ENCODE assay signal across 10 cellular contexts in genomic region chr1:83583351-83584014, GRCh38.
DNase-seq lines count a peak whose midpoint lies in the region; ATAC-seq and TF ChIP-seq lines count a peak whose summit lies in the region.
"Had no signal": no experiment of that assay in that cellular context is flagged by ENCODE, and none has a peak within 500 bp of the region (broad histone marks: within the 10 kb centered on the region; RNA-seq: fewer than 3 reads in every experiment).

No MANE protein-coding gene starts in this region.

- POLR2A ChIA-PET in CD4-positive, alpha-beta T cell (lab: Charles Lee) = no interaction called here

- DNase-seq in CD4-positive, alpha-beta T cell = peak in 8 of 10 experiments; percentile 6 to 44 (median 14)
- DNase-seq in GM23248 (peak; percentile 30), fibroblast of villous mesenchyme (ENCODE audit: low read depth) (peak; percentile 2), tibial nerve (ENCODE audit: low spot score in 2 of 2) (no peak), AG20443 (ENCODE audit: low spot score) (no peak)

- H3F3A ChIP-seq in GM23248 (ENCODE audit: insufficient read depth) = no peaks in the 10 kb centered on the region

- no peak overlapping the region for H3K4me3 ChIP-seq in GM23248
- H3K4me3 ChIP-seq in fibroblast of villous mesenchyme (ENCODE audit: low read depth, low read length) = no peak overlapping the region
- no peak overlapping the region for H3K4me3 ChIP-seq in tibial nerve
- H3K4me3 ChIP-seq: body of pancreas had no signal

- no peak overlapping the region for H2AFZ ChIP-seq in GM23248

- no peak overlapping the region for H3K9ac ChIP-seq in GM23248

- TF ChIP-seq CTCF in CD4-positive, alpha-beta T cell (IDR thresholded peaks at IDR 0.05) = peak; percentile 35
- TF ChIP-seq CTCF in fibroblast of villous mesenchyme (IDR thresholded peaks at IDR 0.05; ENCODE audit: insufficient read depth, low read depth, low read length) (no peak), tibial nerve (IDR thresholded peaks at IDR 0.05) (peak in 1 of 5 experiments; percentile 6)

- H3K27me3 Mint-ChIP-seq in CD4-positive, alpha-beta T cell = no peaks in the 10 kb centered on the region
- H3K27me3 Mint-ChIP-seq: stimulated activated memory B cell treated with anti-CD40 and anti-IgM and Interleukin-4, amounts not matched to agents 10 μg/mL and 1 μg/mL and 100 μg/mL, for 72 hours had no signal

- TF ChIP-seq POLR2A in tibial nerve (IDR thresholded peaks at IDR 0.05) = no peak

- H3K4me1 ChIP-seq in GM23248 (ENCODE audit: insufficient read depth) = no peaks in the 10 kb centered on the region
- H3K4me1 ChIP-seq in tibial nerve = no peaks in the 10 kb centered on the region
- H3K4me1 ChIP-seq: body of pancreas had no signal

- in situ Hi-C loops in GM23248 (cut with MboI) = no loop called here

- H3K36me3 Mint-ChIP-seq in CD4-positive, alpha-beta T cell (ENCODE audit: low read depth) = no peaks in the 10 kb centered on the region

- no peak overlapping the region for H3K4me2 ChIP-seq in GM23248 (ENCODE audit: unreplicated experiment)

- no peak for ATAC-seq in CD4-positive, alpha-beta T cell (ENCODE audit: poor library complexity)
- ATAC-seq in SK-N-SH treated with all-trans-retinoic acid at 6 μM for 48 hours (peak; percentile 56; the same call in 2 of the 3 replicates), GM21447 (IDR thresholded peaks at IDR 0.05; ENCODE audit: unreplicated experiment) (no peak), GM18517 (IDR thresholded peaks at IDR 0.05; ENCODE audit: unreplicated experiment) (no peak)
- ATAC-seq: body of pancreas; stimulated activated memory B cell treated with anti-CD40 and anti-IgM and Interleukin-4, amounts not matched to agents 10 μg/mL and 1 μg/mL and 100 μg/mL, for 72 hours had no signal

- CTCF ChIA-PET in CD4-positive, alpha-beta T cell (lab: Charles Lee) = interaction anchor here (0.7 kb wide), 1 partner anchor 10 kb away, joined by 3 read pairs; no protein-coding TSS in a partner anchor

- no peak for TF ChIP-seq EP300 in tibial nerve (IDR thresholded peaks at IDR 0.05)

- H3K27ac ChIP-seq in CD4-positive, alpha-beta T cell (ENCODE audit: low read depth, low read length) = no peak overlapping the region
- no peak overlapping the region for H3K27ac ChIP-seq in GM23248
- no peak overlapping the region for H3K27ac ChIP-seq in tibial nerve
- H3K27ac ChIP-seq: body of pancreas had no signal

- H3K9me3 Mint-ChIP-seq in CD4-positive, alpha-beta T cell = no peaks in the 10 kb centered on the region

- H3K9me2 ChIP-seq in GM23248 (ENCODE audit: insufficient read depth) = no peaks in the 10 kb centered on the region

- H3K9me3 ChIP-seq in CD4-positive, alpha-beta T cell (ENCODE audit: control insufficient read depth, low read length) = no peaks in the 10 kb centered on the region
- no peaks in the 10 kb centered on the region for H3K9me3 ChIP-seq in GM23248 (ENCODE audit: low read depth)
- H3K9me3 ChIP-seq in tibial nerve = peaks cover 0 to 4% (median 0%) of the 10 kb centered on the region in 4 donors
- H3K9me3 ChIP-seq: body of pancreas had no signal

- 54 to 55% methylated on average over 4 of the region's 4 CpGs for WGBS in GM23248 (ENCODE audit: low coverage in 1 of 2, low lambda C conversion rate in 2 of 2, missing lambda C conversion rate in 2 of 2), 2 experiments
- 79% methylated on average over 2 to 4 of the region's 4 CpGs for WGBS in tibial nerve, 2 donors

- H3K4me3 Mint-ChIP-seq in CD4-positive, alpha-beta T cell = no peak overlapping the region
- H3K4me3 Mint-ChIP-seq: stimulated activated memory B cell treated with anti-CD40 and anti-IgM and Interleukin-4, amounts not matched to agents 10 μg/mL and 1 μg/mL and 100 μg/mL, for 72 hours had no signal

- no peaks in the 10 kb centered on the region for H3K27me3 ChIP-seq in CD4-positive, alpha-beta T cell (ENCODE audit: control insufficient read depth, insufficient read depth, low read length)
- H3K27me3 ChIP-seq in GM23248 (replicated peaks; ENCODE audit: insufficient read depth) (no peaks in the 10 kb centered on the region), tibial nerve (no peaks in the 10 kb centered on the region)
- H3K27me3 ChIP-seq: body of pancreas had no signal

- H3K36me3 ChIP-seq in GM23248 (ENCODE audit: low read depth) = no peaks in the 10 kb centered on the region
- no peaks in the 10 kb centered on the region for H3K36me3 ChIP-seq in tibial nerve

- H4K20me1 ChIP-seq in GM23248 (ENCODE audit: insufficient read depth) = no peaks in the 10 kb centered on the region

- no peaks in the 10 kb centered on the region for H3K79me2 ChIP-seq in GM23248 (ENCODE audit: insufficient read depth)

- intact Hi-C loops in CD4-positive, alpha-beta T cell (cut with DNase I, micrococcal nuclease) = no loop called here

- peaks cover 4% of the 10 kb centered on the region for H3K4me1 Mint-ChIP-seq in CD4-positive, alpha-beta T cell (ENCODE audit: low read depth)

- H3K27ac Mint-ChIP-seq in CD4-positive, alpha-beta T cell = no peak overlapping the region
- H3K27ac Mint-ChIP-seq: stimulated activated memory B cell treated with anti-CD40 and anti-IgM and Interleukin-4, amounts not matched to agents 10 μg/mL and 1 μg/mL and 100 μg/mL, for 72 hours had no signal

TF ChIP-seq in SK-N-SH treated with all-trans-retinoic acid at 6 μM for 48 hours, 23 proteins besides CTCF, POLR2A, EP300 and RAD21:
- TF ChIP-seq ZC3H10 (CRISPR knock-in tag; IDR thresholded peaks at IDR 0.05) (no peak), ZNF8 (CRISPR knock-in tag; IDR thresholded peaks at IDR 0.05) (no peak), RARB (CRISPR knock-in tag; IDR thresholded peaks at IDR 0.05) (no peak), BACH2 (CRISPR knock-in tag; IDR thresholded peaks at IDR 0.05; ENCODE audit: borderline replicate concordance) (no peak), ISL1 (CRISPR knock-in tag; IDR thresholded peaks at IDR 0.05) (no peak), TCF4 (CRISPR knock-in tag; IDR thresholded peaks at IDR 0.05; ENCODE audit: borderline replicate concordance) (no peak), PATZ1 (CRISPR knock-in tag; IDR thresholded peaks at IDR 0.05; ENCODE audit: borderline replicate concordance) (no peak), CSDC2 (CRISPR knock-in tag; IDR thresholded peaks at IDR 0.05) (no peak), ESRRG (CRISPR knock-in tag; IDR thresholded peaks at IDR 0.05) (no peak)
- TF ChIP-seq, protein P1, sequence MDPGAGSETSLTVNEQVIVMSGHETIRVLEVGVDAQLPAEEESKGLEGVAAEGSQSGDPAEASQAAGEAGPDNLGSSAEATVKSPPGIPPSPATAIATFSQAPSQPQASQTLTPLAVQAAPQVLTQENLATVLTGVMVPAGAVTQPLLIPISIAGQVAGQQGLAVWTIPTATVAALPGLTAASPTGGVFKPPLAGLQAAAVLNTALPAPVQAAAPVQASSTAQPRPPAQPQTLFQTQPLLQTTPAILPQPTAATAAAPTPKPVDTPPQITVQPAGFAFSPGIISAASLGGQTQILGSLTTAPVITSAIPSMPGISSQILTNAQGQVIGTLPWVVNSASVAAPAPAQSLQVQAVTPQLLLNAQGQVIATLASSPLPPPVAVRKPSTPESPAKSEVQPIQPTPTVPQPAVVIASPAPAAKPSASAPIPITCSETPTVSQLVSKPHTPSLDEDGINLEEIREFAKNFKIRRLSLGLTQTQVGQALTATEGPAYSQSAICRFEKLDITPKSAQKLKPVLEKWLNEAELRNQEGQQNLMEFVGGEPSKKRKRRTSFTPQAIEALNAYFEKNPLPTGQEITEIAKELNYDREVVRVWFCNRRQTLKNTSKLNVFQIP (CRISPR knock-in tag; IDR thresholded peaks at IDR 0.05; ENCODE audit: borderline replicate concordance, low read depth) = no peak
- TF ChIP-seq, protein P2, sequence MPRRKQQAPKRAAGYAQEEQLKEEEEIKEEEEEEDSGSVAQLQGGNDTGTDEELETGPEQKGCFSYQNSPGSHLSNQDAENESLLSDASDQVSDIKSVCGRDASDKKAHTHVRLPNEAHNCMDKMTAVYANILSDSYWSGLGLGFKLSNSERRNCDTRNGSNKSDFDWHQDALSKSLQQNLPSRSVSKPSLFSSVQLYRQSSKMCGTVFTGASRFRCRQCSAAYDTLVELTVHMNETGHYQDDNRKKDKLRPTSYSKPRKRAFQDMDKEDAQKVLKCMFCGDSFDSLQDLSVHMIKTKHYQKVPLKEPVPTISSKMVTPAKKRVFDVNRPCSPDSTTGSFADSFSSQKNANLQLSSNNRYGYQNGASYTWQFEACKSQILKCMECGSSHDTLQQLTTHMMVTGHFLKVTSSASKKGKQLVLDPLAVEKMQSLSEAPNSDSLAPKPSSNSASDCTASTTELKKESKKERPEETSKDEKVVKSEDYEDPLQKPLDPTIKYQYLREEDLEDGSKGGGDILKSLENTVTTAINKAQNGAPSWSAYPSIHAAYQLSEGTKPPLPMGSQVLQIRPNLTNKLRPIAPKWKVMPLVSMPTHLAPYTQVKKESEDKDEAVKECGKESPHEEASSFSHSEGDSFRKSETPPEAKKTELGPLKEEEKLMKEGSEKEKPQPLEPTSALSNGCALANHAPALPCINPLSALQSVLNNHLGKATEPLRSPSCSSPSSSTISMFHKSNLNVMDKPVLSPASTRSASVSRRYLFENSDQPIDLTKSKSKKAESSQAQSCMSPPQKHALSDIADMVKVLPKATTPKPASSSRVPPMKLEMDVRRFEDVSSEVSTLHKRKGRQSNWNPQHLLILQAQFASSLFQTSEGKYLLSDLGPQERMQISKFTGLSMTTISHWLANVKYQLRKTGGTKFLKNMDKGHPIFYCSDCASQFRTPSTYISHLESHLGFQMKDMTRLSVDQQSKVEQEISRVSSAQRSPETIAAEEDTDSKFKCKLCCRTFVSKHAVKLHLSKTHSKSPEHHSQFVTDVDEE (CRISPR knock-in tag; IDR thresholded peaks at IDR 0.05) = no peak
TF ChIP-seq in SK-N-SH treated with all-trans-retinoic acid at 6 μM for 48 hours: peak in this region for 0.

Comparison
In these comparisons a context has a peak if more than half of its experiments do, and no peak if none do; other contexts are left out.
1. DNase-seq: peak in CD4-positive, alpha-beta T cell (8 of 10), GM23248 (single experiment) and fibroblast of villous mesenchyme (single experiment); none in tibial nerve (0 of 2) and AG20443 (single experiment).